ENCODE assay signal across 8 cellular contexts in the genomic region with DNA sequence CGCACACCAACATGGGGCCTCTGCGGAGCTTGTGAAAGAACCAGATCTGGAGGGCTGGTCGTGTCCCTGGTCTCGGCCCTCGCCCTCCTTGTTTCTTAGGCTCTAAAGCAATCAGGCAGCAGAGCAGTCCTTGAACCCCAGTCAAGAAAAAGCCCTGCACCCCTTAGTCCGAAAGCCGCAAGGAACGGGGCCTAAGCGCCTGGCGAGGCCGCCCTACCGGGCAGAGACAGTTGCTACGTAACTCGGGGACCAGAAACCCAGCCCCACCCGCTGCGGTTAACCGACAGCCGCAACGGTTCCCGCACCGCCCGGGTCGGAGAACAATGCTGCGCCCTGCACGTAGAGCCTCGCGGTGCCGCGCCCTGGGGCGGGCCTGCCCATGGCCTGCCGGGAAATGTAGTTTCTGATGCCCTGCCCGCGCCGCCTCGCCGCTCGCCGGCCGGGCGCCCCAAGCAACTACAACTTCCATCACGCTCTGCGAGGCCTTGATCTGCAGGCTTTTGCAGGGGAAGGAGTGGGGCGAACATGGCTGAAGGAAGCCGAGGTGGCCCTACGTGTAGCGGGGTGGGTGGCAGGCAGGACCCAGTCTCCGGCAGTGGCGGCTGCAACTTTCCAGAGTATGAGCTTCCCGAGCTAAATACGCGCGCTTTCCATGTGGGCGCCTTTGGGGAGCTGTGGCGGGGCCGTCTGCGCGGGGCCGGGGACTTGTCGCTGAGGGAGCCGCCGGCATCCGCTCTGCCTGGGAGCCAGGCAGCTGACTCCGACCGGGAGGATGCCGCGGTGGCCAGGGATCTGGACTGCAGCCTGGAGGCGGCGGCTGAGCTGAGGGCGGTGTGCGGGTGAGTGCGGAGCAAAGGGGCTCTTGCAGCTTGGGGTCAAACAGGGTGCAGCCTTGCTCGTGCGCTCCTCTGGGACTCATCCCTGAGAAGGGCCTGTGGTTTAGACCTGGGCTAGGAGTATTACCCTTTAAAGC. TPM values are rescaled to one million over a fixed set of nuclear protein-coding genes. Genes with fewer than 3 reads are reported as not detected.
A peak's percentile ranks its signal among the peaks of the same experiment; 100 is the strongest.
DNase-seq lines count a peak whose midpoint lies in the region; ATAC-seq and TF ChIP-seq lines count a peak whose summit lies in the region.

Gene SNAPC3 (plus strand): TSS at position 522 of the 973 bp plus-strand sequence. CDS start 4 bp downstream, at position 526.

- H3K36me3 Mint-ChIP-seq in activated naive CD8-positive, alpha-beta T cell treated with anti-CD3 and anti-CD28 coated beads for 36 hours = peaks cover 20% of the 10 kb centered on the region

- peaks cover 32% of the 10 kb centered on the region for H3K4me1 Mint-ChIP-seq in activated naive CD8-positive, alpha-beta T cell treated with anti-CD3 and anti-CD28 coated beads for 36 hours

- ATAC-seq in HG02678 (IDR thresholded peaks at IDR 0.05; ENCODE audit: unreplicated experiment) (peak; percentile 96), omental fat pad (ENCODE audit: low FRiP score) (peak; percentile 99)

- H3K27ac Mint-ChIP-seq in activated naive CD8-positive, alpha-beta T cell treated with anti-CD3 and anti-CD28 coated beads for 36 hours = peak within 1 kb of the TSS; percentile 74

- H3K27ac ChIP-seq in temporal lobe (ENCODE audit: low read depth, low read length) = peak within 1 kb of the TSS; percentile 84

- peak within 1 kb of the TSS; percentile 81 for H3K4me3 ChIP-seq in GM12864 (ENCODE audit: low read depth, low read length)

- peak within 1 kb of the TSS; percentile 93 for H3K4me3 Mint-ChIP-seq in activated naive CD8-positive, alpha-beta T cell treated with anti-CD3 and anti-CD28 coated beads for 36 hours

- H3K9me3 Mint-ChIP-seq in activated naive CD8-positive, alpha-beta T cell treated with anti-CD3 and anti-CD28 coated beads for 36 hours = no peaks in the 10 kb centered on the region

- DNase-seq in GM12864 (ENCODE audit: low read depth) (peak; percentile 80), NCI-H1105 treated with DMSO at 0.1 percent for 48 hours (lab: John Stamatoyannopoulos, UW) (peak; percentile 97), SKM-1 treated with dmso at 0.1 percent for 144 hours (lab: John Stamatoyannopoulos, UW; ENCODE audit: unreplicated experiment) (peak; percentile 95), glomerular visceral epithelial cell (ENCODE audit: extremely low spot score) (peak; percentile 95), omental fat pad (ENCODE audit: low spot score) (peak; percentile 65)
- peak; percentile 94 for DNase-seq in activated naive CD8-positive, alpha-beta T cell treated with anti-CD3 and anti-CD28 coated beads for 36 hours

- TF ChIP-seq CTCF in GM12864 (IDR thresholded peaks at IDR 0.05; ENCODE audit: low read depth, low read length, missing control alignments) (no peak), omental fat pad (IDR thresholded peaks at IDR 0.05) (no peak)

- peaks cover 5% of the 10 kb centered on the region for H3K27me3 Mint-ChIP-seq in activated naive CD8-positive, alpha-beta T cell treated with anti-CD3 and anti-CD28 coated beads for 36 hours

RNA-seq across cellular contexts. Expression of gene SNAPC3, which starts in this region (rescaled TPM):
- total RNA-seq in activated naive CD8-positive, alpha-beta T cell treated with anti-CD3 and anti-CD28 coated beads for 36 hours = 10 to 100 TPM; 20.4 to 22.8 TPM
- total RNA-seq in omental fat pad (10 to 100 TPM; 16.9 to 37.7 (median 22.8) TPM), temporal lobe (60.5 TPM)

Comparison
In these comparisons a context has a peak if more than half of its experiments do, and no peak if none do; other contexts are left out.
1. Peak in every context shown above with its lines: DNase-seq, ATAC-seq, H3K4me3 ChIP-seq and H3K27ac ChIP-seq.